In the genomic region with DNA sequence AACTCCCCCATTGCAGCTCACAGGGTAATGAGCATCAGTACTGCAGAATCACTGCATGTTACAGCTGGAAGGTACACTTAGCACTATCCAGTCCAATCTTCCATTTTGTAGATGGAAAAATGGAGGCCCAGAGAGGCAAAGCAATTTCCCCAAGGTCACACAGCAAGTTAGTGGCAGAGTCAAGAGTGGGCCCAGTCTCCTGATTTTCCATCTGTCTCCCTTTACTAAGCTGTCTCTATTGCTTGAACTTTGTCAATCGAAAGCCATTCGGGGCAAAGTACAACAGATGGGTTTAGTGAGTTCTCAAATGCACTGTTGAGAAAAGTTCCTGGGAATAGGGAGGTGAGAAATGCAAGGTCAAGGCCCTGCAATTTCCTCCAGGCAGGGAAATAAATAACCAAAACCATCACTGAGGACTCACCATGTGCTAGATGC, we compare ENCODE assay signal across 1 cellular context.
A peak's percentile ranks its signal among the peaks of the same experiment; 100 is the strongest.
TF ChIP-seq lines count a peak whose summit lies in the region.

No MANE protein-coding gene starts in this region.

TF ChIP-seq in HepG2, 621 proteins besides CTCF, POLR2A, EP300 and RAD21 (continued from another document and continues in another):
- TF ChIP-seq, protein P1, sequence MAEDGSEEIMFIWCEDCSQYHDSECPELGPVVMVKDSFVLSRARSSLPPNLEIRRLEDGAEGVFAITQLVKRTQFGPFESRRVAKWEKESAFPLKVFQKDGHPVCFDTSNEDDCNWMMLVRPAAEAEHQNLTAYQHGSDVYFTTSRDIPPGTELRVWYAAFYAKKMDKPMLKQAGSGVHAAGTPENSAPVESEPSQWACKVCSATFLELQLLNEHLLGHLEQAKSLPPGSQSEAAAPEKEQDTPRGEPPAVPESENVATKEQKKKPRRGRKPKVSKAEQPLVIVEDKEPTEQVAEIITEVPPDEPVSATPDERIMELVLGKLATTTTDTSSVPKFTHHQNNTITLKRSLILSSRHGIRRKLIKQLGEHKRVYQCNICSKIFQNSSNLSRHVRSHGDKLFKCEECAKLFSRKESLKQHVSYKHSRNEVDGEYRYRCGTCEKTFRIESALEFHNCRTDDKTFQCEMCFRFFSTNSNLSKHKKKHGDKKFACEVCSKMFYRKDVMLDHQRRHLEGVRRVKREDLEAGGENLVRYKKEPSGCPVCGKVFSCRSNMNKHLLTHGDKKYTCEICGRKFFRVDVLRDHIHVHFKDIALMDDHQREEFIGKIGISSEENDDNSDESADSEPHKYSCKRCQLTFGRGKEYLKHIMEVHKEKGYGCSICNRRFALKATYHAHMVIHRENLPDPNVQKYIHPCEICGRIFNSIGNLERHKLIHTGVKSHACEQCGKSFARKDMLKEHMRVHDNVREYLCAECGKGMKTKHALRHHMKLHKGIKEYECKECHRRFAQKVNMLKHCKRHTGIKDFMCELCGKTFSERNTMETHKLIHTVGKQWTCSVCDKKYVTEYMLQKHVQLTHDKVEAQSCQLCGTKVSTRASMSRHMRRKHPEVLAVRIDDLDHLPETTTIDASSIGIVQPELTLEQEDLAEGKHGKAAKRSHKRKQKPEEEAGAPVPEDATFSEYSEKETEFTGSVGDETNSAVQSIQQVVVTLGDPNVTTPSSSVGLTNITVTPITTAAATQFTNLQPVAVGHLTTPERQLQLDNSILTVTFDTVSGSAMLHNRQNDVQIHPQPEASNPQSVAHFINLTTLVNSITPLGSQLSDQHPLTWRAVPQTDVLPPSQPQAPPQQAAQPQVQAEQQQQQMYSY (CRISPR knock-in tag; IDR thresholded peaks at IDR 0.05), result peak; percentile 70
- no peak for TF ChIP-seq SIX1 (CRISPR knock-in tag; IDR thresholded peaks at IDR 0.05; ENCODE audit: borderline replicate concordance)
- no peak for TF ChIP-seq NCOA5 (CRISPR knock-in tag; IDR thresholded peaks at IDR 0.05)
- TF ChIP-seq SMARCC2 (IDR thresholded peaks at IDR 0.05), result no peak
- TF ChIP-seq ZNF605 (CRISPR knock-in tag; IDR thresholded peaks at IDR 0.05), result no peak
- TF ChIP-seq ZNF746 (CRISPR knock-in tag; IDR thresholded peaks at IDR 0.05), result no peak
- TF ChIP-seq, protein P2, sequence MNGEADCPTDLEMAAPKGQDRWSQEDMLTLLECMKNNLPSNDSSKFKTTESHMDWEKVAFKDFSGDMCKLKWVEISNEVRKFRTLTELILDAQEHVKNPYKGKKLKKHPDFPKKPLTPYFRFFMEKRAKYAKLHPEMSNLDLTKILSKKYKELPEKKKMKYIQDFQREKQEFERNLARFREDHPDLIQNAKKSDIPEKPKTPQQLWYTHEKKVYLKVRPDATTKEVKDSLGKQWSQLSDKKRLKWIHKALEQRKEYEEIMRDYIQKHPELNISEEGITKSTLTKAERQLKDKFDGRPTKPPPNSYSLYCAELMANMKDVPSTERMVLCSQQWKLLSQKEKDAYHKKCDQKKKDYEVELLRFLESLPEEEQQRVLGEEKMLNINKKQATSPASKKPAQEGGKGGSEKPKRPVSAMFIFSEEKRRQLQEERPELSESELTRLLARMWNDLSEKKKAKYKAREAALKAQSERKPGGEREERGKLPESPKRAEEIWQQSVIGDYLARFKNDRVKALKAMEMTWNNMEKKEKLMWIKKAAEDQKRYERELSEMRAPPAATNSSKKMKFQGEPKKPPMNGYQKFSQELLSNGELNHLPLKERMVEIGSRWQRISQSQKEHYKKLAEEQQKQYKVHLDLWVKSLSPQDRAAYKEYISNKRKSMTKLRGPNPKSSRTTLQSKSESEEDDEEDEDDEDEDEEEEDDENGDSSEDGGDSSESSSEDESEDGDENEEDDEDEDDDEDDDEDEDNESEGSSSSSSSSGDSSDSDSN (CRISPR knock-in tag; IDR thresholded peaks at IDR 0.05), result no peak
- TF ChIP-seq PHB2 (IDR thresholded peaks at IDR 0.05; ENCODE audit: partially characterized antibody), result no peak
- no peak for TF ChIP-seq CEBPG (CRISPR knock-in tag; IDR thresholded peaks at IDR 0.05)
- no peak for TF ChIP-seq HOXA7 (CRISPR knock-in tag; IDR thresholded peaks at IDR 0.05)
- TF ChIP-seq, protein P3, sequence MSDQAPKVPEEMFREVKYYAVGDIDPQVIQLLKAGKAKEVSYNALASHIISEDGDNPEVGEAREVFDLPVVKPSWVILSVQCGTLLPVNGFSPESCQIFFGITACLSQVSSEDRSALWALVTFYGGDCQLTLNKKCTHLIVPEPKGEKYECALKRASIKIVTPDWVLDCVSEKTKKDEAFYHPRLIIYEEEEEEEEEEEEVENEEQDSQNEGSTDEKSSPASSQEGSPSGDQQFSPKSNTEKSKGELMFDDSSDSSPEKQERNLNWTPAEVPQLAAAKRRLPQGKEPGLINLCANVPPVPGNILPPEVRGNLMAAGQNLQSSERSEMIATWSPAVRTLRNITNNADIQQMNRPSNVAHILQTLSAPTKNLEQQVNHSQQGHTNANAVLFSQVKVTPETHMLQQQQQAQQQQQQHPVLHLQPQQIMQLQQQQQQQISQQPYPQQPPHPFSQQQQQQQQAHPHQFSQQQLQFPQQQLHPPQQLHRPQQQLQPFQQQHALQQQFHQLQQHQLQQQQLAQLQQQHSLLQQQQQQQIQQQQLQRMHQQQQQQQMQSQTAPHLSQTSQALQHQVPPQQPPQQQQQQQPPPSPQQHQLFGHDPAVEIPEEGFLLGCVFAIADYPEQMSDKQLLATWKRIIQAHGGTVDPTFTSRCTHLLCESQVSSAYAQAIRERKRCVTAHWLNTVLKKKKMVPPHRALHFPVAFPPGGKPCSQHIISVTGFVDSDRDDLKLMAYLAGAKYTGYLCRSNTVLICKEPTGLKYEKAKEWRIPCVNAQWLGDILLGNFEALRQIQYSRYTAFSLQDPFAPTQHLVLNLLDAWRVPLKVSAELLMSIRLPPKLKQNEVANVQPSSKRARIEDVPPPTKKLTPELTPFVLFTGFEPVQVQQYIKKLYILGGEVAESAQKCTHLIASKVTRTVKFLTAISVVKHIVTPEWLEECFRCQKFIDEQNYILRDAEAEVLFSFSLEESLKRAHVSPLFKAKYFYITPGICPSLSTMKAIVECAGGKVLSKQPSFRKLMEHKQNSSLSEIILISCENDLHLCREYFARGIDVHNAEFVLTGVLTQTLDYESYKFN (CRISPR knock-in tag; conservative IDR thresholded peaks at IDR 0.05), result no peak
- TF ChIP-seq PHF8 (CRISPR knock-in tag; IDR thresholded peaks at IDR 0.05), result no peak
- no peak for TF ChIP-seq SNRNP70 (IDR thresholded peaks at IDR 0.05; ENCODE audit: low read depth, low read length)
- TF ChIP-seq, protein P4, sequence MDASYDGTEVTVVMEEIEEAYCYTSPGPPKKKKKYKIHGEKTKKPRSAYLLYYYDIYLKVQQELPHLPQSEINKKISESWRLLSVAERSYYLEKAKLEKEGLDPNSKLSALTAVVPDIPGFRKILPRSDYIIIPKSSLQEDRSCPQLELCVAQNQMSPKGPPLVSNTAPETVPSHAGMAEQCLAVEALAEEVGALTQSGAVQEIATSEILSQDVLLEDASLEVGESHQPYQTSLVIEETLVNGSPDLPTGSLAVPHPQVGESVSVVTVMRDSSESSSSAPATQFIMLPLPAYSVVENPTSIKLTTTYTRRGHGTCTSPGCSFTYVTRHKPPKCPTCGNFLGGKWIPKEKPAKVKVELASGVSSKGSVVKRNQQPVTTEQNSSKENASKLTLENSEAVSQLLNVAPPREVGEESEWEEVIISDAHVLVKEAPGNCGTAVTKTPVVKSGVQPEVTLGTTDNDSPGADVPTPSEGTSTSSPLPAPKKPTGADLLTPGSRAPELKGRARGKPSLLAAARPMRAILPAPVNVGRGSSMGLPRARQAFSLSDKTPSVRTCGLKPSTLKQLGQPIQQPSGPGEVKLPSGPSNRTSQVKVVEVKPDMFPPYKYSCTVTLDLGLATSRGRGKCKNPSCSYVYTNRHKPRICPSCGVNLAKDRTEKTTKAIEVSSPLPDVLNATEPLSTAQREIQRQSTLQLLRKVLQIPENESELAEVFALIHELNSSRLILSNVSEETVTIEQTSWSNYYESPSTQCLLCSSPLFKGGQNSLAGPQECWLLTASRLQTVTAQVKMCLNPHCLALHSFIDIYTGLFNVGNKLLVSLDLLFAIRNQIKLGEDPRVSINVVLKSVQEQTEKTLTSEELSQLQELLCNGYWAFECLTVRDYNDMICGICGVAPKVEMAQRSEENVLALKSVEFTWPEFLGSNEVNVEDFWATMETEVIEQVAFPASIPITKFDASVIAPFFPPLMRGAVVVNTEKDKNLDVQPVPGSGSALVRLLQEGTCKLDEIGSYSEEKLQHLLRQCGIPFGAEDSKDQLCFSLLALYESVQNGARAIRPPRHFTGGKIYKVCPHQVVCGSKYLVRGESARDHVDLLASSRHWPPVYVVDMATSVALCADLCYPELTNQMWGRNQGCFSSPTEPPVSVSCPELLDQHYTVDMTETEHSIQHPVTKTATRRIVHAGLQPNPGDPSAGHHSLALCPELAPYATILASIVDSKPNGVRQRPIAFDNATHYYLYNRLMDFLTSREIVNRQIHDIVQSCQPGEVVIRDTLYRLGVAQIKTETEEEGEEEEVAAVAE (CRISPR knock-in tag; IDR thresholded peaks at IDR 0.05; ENCODE audit: borderline replicate concordance), result no peak
- no peak for TF ChIP-seq MAFG (CRISPR knock-in tag; IDR thresholded peaks at IDR 0.05)
- no peak for TF ChIP-seq NKX3-1 (CRISPR knock-in tag; IDR thresholded peaks at IDR 0.05)
- TF ChIP-seq ZNF367 (CRISPR knock-in tag; IDR thresholded peaks at IDR 0.05; ENCODE audit: borderline replicate concordance), result no peak
- TF ChIP-seq ZNF543 (CRISPR knock-in tag; IDR thresholded peaks at IDR 0.05), result no peak
- TF ChIP-seq ZNF724P (CRISPR knock-in tag; IDR thresholded peaks at IDR 0.05; ENCODE audit: borderline replicate concordance), result no peak
- TF ChIP-seq POLR2G (IDR thresholded peaks at IDR 0.05; ENCODE audit: low read depth, low read length), result no peak
- TF ChIP-seq NFIC (IDR thresholded peaks at IDR 0.05; ENCODE audit: low read length), result 0 out of 2 replicates have a peak, but pooled peaks have one; percentile 8
- TF ChIP-seq ZNF629 (CRISPR knock-in tag; conservative IDR thresholded peaks at IDR 0.05), result peak; percentile 88
- TF ChIP-seq RBAK (CRISPR knock-in tag; IDR thresholded peaks at IDR 0.05), result no peak
- no peak for TF ChIP-seq SMAD3 (CRISPR knock-in tag; IDR thresholded peaks at IDR 0.05)
- TF ChIP-seq WIZ (CRISPR knock-in tag; IDR thresholded peaks at IDR 0.05), result no peak
- TF ChIP-seq HNRNPLL (IDR thresholded peaks at IDR 0.05; ENCODE audit: low read depth, low read length, poor library complexity, severe bottlenecking), result no peak
- no peak for TF ChIP-seq ZNF180 (CRISPR knock-in tag; IDR thresholded peaks at IDR 0.05; ENCODE audit: borderline replicate concordance, low read depth)
- TF ChIP-seq KLF9 (CRISPR knock-in tag; IDR thresholded peaks at IDR 0.05; ENCODE audit: low read depth), result no peak
- peak; percentile 69 for TF ChIP-seq BCL6 (CRISPR knock-in tag; IDR thresholded peaks at IDR 0.05)
- no peak for TF ChIP-seq DR1 (CRISPR knock-in tag; IDR thresholded peaks at IDR 0.05)
- TF ChIP-seq ZNF777 (CRISPR knock-in tag; IDR thresholded peaks at IDR 0.05), result no peak
- TF ChIP-seq, protein P5, sequence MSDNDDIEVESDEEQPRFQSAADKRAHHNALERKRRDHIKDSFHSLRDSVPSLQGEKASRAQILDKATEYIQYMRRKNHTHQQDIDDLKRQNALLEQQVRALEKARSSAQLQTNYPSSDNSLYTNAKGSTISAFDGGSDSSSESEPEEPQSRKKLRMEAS (IDR thresholded peaks at IDR 0.05), result no peak
- no peak for TF ChIP-seq ZNF652 (CRISPR knock-in tag; IDR thresholded peaks at IDR 0.05; ENCODE audit: borderline replicate concordance, low read depth)
- peak; percentile 70; the same call in 1 of the 2 replicates for TF ChIP-seq ZMYM3 (CRISPR knock-in tag; IDR thresholded peaks at IDR 0.05)
- TF ChIP-seq TBX3 (IDR thresholded peaks at IDR 0.05; ENCODE audit: borderline replicate concordance), result no peak
- TF ChIP-seq, protein P6, sequence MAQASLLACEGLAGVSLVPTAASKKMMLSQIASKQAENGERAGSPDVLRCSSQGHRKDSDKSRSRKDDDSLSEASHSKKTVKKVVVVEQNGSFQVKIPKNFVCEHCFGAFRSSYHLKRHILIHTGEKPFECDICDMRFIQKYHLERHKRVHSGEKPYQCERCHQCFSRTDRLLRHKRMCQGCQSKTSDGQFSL (CRISPR knock-in tag; IDR thresholded peaks at IDR 0.05), result no peak
- no peak for TF ChIP-seq RORA (CRISPR knock-in tag; IDR thresholded peaks at IDR 0.05)
- no peak for TF ChIP-seq ZNF225 (CRISPR knock-in tag; IDR thresholded peaks at IDR 0.05)
- no peak for TF ChIP-seq ARHGAP35 (CRISPR knock-in tag; IDR thresholded peaks at IDR 0.05; ENCODE audit: borderline replicate concordance)
- no peak for TF ChIP-seq ZBTB21 (CRISPR knock-in tag; IDR thresholded peaks at IDR 0.05)
- no peak for TF ChIP-seq NR3C1 (CRISPR knock-in tag; IDR thresholded peaks at IDR 0.05)
- TF ChIP-seq, protein P7, sequence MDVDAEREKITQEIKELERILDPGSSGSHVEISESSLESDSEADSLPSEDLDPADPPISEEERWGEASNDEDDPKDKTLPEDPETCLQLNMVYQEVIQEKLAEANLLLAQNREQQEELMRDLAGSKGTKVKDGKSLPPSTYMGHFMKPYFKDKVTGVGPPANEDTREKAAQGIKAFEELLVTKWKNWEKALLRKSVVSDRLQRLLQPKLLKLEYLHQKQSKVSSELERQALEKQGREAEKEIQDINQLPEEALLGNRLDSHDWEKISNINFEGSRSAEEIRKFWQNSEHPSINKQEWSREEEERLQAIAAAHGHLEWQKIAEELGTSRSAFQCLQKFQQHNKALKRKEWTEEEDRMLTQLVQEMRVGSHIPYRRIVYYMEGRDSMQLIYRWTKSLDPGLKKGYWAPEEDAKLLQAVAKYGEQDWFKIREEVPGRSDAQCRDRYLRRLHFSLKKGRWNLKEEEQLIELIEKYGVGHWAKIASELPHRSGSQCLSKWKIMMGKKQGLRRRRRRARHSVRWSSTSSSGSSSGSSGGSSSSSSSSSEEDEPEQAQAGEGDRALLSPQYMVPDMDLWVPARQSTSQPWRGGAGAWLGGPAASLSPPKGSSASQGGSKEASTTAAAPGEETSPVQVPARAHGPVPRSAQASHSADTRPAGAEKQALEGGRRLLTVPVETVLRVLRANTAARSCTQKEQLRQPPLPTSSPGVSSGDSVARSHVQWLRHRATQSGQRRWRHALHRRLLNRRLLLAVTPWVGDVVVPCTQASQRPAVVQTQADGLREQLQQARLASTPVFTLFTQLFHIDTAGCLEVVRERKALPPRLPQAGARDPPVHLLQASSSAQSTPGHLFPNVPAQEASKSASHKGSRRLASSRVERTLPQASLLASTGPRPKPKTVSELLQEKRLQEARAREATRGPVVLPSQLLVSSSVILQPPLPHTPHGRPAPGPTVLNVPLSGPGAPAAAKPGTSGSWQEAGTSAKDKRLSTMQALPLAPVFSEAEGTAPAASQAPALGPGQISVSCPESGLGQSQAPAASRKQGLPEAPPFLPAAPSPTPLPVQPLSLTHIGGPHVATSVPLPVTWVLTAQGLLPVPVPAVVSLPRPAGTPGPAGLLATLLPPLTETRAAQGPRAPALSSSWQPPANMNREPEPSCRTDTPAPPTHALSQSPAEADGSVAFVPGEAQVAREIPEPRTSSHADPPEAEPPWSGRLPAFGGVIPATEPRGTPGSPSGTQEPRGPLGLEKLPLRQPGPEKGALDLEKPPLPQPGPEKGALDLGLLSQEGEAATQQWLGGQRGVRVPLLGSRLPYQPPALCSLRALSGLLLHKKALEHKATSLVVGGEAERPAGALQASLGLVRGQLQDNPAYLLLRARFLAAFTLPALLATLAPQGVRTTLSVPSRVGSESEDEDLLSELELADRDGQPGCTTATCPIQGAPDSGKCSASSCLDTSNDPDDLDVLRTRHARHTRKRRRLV (CRISPR knock-in tag; IDR thresholded peaks at IDR 0.05), result no peak
- TF ChIP-seq TCF7 (IDR thresholded peaks at IDR 0.05; ENCODE audit: low read depth), result no peak
- no peak for TF ChIP-seq ZNF484 (CRISPR knock-in tag; IDR thresholded peaks at IDR 0.05; ENCODE audit: borderline replicate concordance, low read depth)
- no peak for TF ChIP-seq ZNF121 (CRISPR knock-in tag; IDR thresholded peaks at IDR 0.05)
- TF ChIP-seq ZNF558 (CRISPR knock-in tag; IDR thresholded peaks at IDR 0.05; ENCODE audit: borderline replicate concordance), result no peak
- peak; percentile 32; the same call in 1 of the 2 replicates for TF ChIP-seq FOXO1 (CRISPR knock-in tag; IDR thresholded peaks at IDR 0.05)
